Comparison of ENCODE assay signal across 8 cellular contexts in genomic region chr6:163413345-163414116, GRCh38. TPM values are rescaled to one million over a fixed set of nuclear protein-coding genes. Genes with fewer than 3 reads are reported as not detected.
DNase-seq lines count a peak whose midpoint lies in the region; FAIRE-seq and TF ChIP-seq lines count a peak whose summit lies in the region.

No MANE protein-coding gene starts in this region.

- H3K4me3 ChIP-seq in MG63 (peak overlapping the region; percentile 68), astrocyte of the cerebellum (ENCODE audit: low read depth, low read length) (peak overlapping the region; percentile 59), hepatocyte (peak overlapping the region; percentile 98), vagina (peak overlapping the region; percentile 79 to 88)

- H3K27me3 ChIP-seq in MG63: no peaks in the 10 kb centered on the region
- H3K27me3 ChIP-seq in hepatocyte: no peaks in the 10 kb centered on the region
- no peaks in the 10 kb centered on the region for H3K27me3 ChIP-seq in vagina

- TF ChIP-seq POLR2A in H54 (IDR thresholded peaks at IDR 0.05; ENCODE audit: low read depth, low read length) (0 out of 2 replicates have a peak, but pooled peaks have one; percentile 4), vagina (IDR thresholded peaks at IDR 0.05) (peak in 1 of 2 donors; percentile 83)

- no peaks in the 10 kb centered on the region for H3K9me2 ChIP-seq in hepatocyte (replicated peaks; ENCODE audit: insufficient read depth)

- H3K27ac ChIP-seq in hepatocyte (peak overlapping the region; percentile 98), vagina (peak overlapping the region; percentile 98)

- WGBS in hepatocyte (ENCODE audit: low lambda C conversion rate, missing lambda C conversion rate): under 1% methylated on average over 80 of the region's 109 CpGs

- H3K4me2 ChIP-seq in hepatocyte: peak overlapping the region; percentile 80

- H3K79me2 ChIP-seq in hepatocyte: peaks cover 28% of the 10 kb centered on the region

- peaks cover 11% of the 10 kb centered on the region for H3K36me3 ChIP-seq in MG63
- no peaks in the 10 kb centered on the region for H3K36me3 ChIP-seq in hepatocyte (replicated peaks; ENCODE audit: insufficient read depth, low read depth)
- no peaks in the 10 kb centered on the region for H3K36me3 ChIP-seq in vagina

- H4K20me1 ChIP-seq in hepatocyte (ENCODE audit: insufficient read depth, poor library complexity, severe bottlenecking): peaks cover 17% of the 10 kb centered on the region

- peak overlapping the region; percentile 74 for H2AFZ ChIP-seq in hepatocyte

- TF ChIP-seq CTCF in GM10266 (IDR thresholded peaks at IDR 0.05; ENCODE audit: control insufficient read depth, insufficient read depth, low read depth, missing control alignments) (no peak), astrocyte of the cerebellum (IDR thresholded peaks at IDR 0.05; ENCODE audit: low read depth, low read length, missing control alignments) (no peak), hepatocyte (IDR thresholded peaks at IDR 0.05; ENCODE audit: poor library complexity) (no peak), vagina (IDR thresholded peaks at IDR 0.05) (no peak)

- intact Hi-C loops in vagina (cut with DNase I): no loop called here

- DNase-seq in GM10266 (ENCODE audit: extremely low spot score) (peak; percentile 99), H54 (ENCODE audit: insufficient read length, low spot score) (no peak), MG63 (peak; percentile 79), T1000 (lab: John Stamatoyannopoulos, UW) (peak; percentile 80), astrocyte of the cerebellum (ENCODE audit: low read depth) (peak; percentile 84), hepatocyte (ENCODE audit: low spot score) (peak; percentile 95), renal cortical epithelial cell (ENCODE audit: low read depth) (peak; percentile 58), vagina (ENCODE audit: extremely low spot score in 2 of 2) (peak in 1 of 2 donors; percentile 92)

- H3K9me3 ChIP-seq in MG63: no peaks in the 10 kb centered on the region
- no peaks in the 10 kb centered on the region for H3K9me3 ChIP-seq in hepatocyte (ENCODE audit: low read depth)
- H3K9me3 ChIP-seq in vagina: no peaks in the 10 kb centered on the region

- H3K4me1 ChIP-seq in hepatocyte (ENCODE audit: insufficient read depth) (no peaks in the 10 kb centered on the region), vagina (peaks cover 27% of the 10 kb centered on the region)

- in situ Hi-C loops in astrocyte of the cerebellum (cut with HindIII; ENCODE audit: low sequenced_read_pairs): loop anchor here (10.0 kb wide), 1 partner anchor 559 kb away; no protein-coding TSS in a partner anchor

- no peak for FAIRE-seq in H54 (lab: Jason Lieb, UNC)

RNA-seq across cellular contexts. Expression of gene QKI, which starts 1.0 kb away (rescaled TPM):
- total RNA-seq in MG63 (2014; rRNA removed; shearing (Covaris generic); ENCODE audit: low replicate concordance): 125 and 191 TPM in 2 replicates
- total RNA-seq in hepatocyte (81.8 and 92.5 TPM in 2 replicates), renal cortical epithelial cell (92.6 and 218 TPM in 2 replicates), vagina (142 TPM)
- polyA plus RNA-seq in hepatocyte: 38.0 and 42.2 TPM in 2 replicates
